In genomic region chr3:130111185-130111864, GRCh38 we compare ENCODE assay signal across 8 cellular contexts. TPM values are rescaled to one million over a fixed set of nuclear protein-coding genes. Genes with fewer than 3 reads are reported as not detected.
DNase-seq lines count a peak whose midpoint lies in the region; ATAC-seq, FAIRE-seq and TF ChIP-seq lines count a peak whose summit lies in the region.

No MANE protein-coding gene starts in this region.

- intact Hi-C loops in dendritic cell treated with granulocyte-macrophage colony-stimulating factor and Interleukin-4, amounts not matched to agents 40 ng/mL and 50 ng/mL, for 4 days (cut with micrococcal nuclease), result no loop called here
- intact Hi-C loops in HepG2 (cut with micrococcal nuclease; ENCODE audit: unreplicated experiment), result no loop called here

- no peak for TF ChIP-seq CTCF in HepG2 (CRISPR knock-in tag; IDR thresholded peaks at IDR 0.05)

- H3K36me3 Mint-ChIP-seq in dendritic cell treated with granulocyte-macrophage colony-stimulating factor and Interleukin-4, amounts not matched to agents 40 ng/mL and 50 ng/mL, for 4 days (ENCODE audit: low read depth), result peaks cover 9% of the 10 kb centered on the region

- H3K9ac ChIP-seq in HepG2 (ENCODE audit: insufficient read depth, low read depth, low read length), result peak overlapping the region; percentile 64

- H3K79me2 ChIP-seq in HepG2 (ENCODE audit: insufficient read depth, low read length), result peaks cover 5% of the 10 kb centered on the region

- 3% methylated on average over 18 of the region's 54 CpGs for WGBS in HepG2 (ENCODE audit: low lambda C conversion rate)

- H3K4me3 Mint-ChIP-seq in dendritic cell treated with granulocyte-macrophage colony-stimulating factor and Interleukin-4, amounts not matched to agents 40 ng/mL and 50 ng/mL, for 4 days, result peak overlapping the region; percentile 95

- in situ Hi-C loops in HepG2 (cut with HindIII; ENCODE audit: extremely low pct_ligation_motif_present, low pct_unique_long_range_greater_than_20kb), result no loop called here

- no TSS peak for BruUV-seq in HepG2 (replicated peaks; lab: Mats Ljungman, UMichigan)

- peak overlapping the region; percentile 50 for H3K27ac ChIP-seq in HepG2 (ENCODE audit: extremely low read length, insufficient read depth, low read length)

- CTCF ChIA-PET in HepG2 (lab: Yijun Ruan, JAX; ENCODE audit: low intra/inter-chr PET ratio, low total read pairs), result no interaction called here

- no peaks in the 10 kb centered on the region for H3K9me3 ChIP-seq in HepG2 (ENCODE audit: low read length)

- peaks cover 10% of the 10 kb centered on the region for H3K27me3 Mint-ChIP-seq in dendritic cell treated with granulocyte-macrophage colony-stimulating factor and Interleukin-4, amounts not matched to agents 40 ng/mL and 50 ng/mL, for 4 days

- no peaks in the 10 kb centered on the region for H4K20me1 ChIP-seq in HepG2 (ENCODE audit: insufficient read depth, low read length)

- H3K9me3 Mint-ChIP-seq in dendritic cell treated with granulocyte-macrophage colony-stimulating factor and Interleukin-4, amounts not matched to agents 40 ng/mL and 50 ng/mL, for 4 days, result no peaks in the 10 kb centered on the region

- TF ChIP-seq EP300 in HepG2 (IDR thresholded peaks at IDR 0.05; ENCODE audit: low read depth in 2 of 2, low read length in 2 of 2) (no peak), HepG2 (CRISPR knock-in tag; IDR thresholded peaks at IDR 0.05; ENCODE audit: borderline replicate concordance) (no peak)

- DNase-seq in C1 segment of cervical spinal cord (lab: John Stamatoyannopoulos, UW) (peak; percentile 81 to 100 (median 96)), NCI-H69 (lab: John Stamatoyannopoulos, UW) (peak; percentile 96), HepG2 (ENCODE audit: low spot score) (peak; percentile 93)
- peak; percentile 96 to 99 for DNase-seq in activated CD4-positive, alpha-beta T cell treated with anti-CD3 and anti-CD28 coated beads, Interleukin-2, amount 50 U/mL, for 24 hours (ENCODE audit: low read depth in 1 of 2, low spot score in 1 of 2)
- DNase-seq in stimulated activated CD4-positive, alpha-beta T cell treated with anti-CD3 and anti-CD28 coated beads, Interleukin-2, amount 100 ng/mL, for 48 hours, result peak; percentile 97

- no peaks in the 10 kb centered on the region for H3K36me3 ChIP-seq in HepG2 (replicated peaks in 1 of 2; ENCODE audit: control insufficient read depth in 1 of 2, insufficient read depth in 2 of 2, low read length in 2 of 2)

- ATAC-seq in GM19372 (IDR thresholded peaks at IDR 0.05; ENCODE audit: low read depth, unreplicated experiment) (peak; percentile 100), HG03521 (IDR thresholded peaks at IDR 0.05; ENCODE audit: unreplicated experiment) (peak; percentile 100), HepG2 (peak; percentile 99)

- peak in 1 of 2 experiments; percentile 67; a peak in 2 of 4 replicates for TF ChIP-seq POLR2A in HepG2 (IDR thresholded peaks at IDR 0.05; ENCODE audit: insufficient read depth in 1 of 2, low read depth in 2 of 2, low read length in 2 of 2)

- H3K4me2 ChIP-seq in HepG2 (ENCODE audit: low read depth, low read length), result peak overlapping the region; percentile 82

- 0 out of 2 replicates have a peak, but pooled peaks cover 7% of the 10 kb centered on the region for H3K4me1 ChIP-seq in HepG2 (ENCODE audit: insufficient read depth, low read length)

- peak overlapping the region; percentile 75 to 85 (median 78); a peak in 5 of 6 replicates for H3K4me3 ChIP-seq in HepG2 (replicated peaks in 1 of 3; ENCODE audit: insufficient read depth in 1 of 3, low read depth in 2 of 3, low read length in 3 of 3)

- H3K27me3 ChIP-seq in HepG2 (ENCODE audit: control insufficient read depth in 1 of 2, insufficient read depth in 2 of 2, low read length in 2 of 2), result no peaks in the 10 kb centered on the region; a peak in 1 of 5 replicates

- no peak for TF ChIP-seq RAD21 in HepG2 (CRISPR knock-in tag; IDR thresholded peaks at IDR 0.05)

- peaks cover 22% of the 10 kb centered on the region for H3K4me1 Mint-ChIP-seq in dendritic cell treated with granulocyte-macrophage colony-stimulating factor and Interleukin-4, amounts not matched to agents 40 ng/mL and 50 ng/mL, for 4 days (ENCODE audit: low read depth)

- POLR2A ChIA-PET in HepG2 (lab: Yijun Ruan, JAX), result interaction anchor here (0.6 to 1.5 kb wide), 6 partner anchors 9 to 782 kb away, joined by 3 to 5 read pairs (median 4); partner anchors contain the start of genes ATP2C1 and TMCC1

- no peak for FAIRE-seq in HepG2 (lab: Jason Lieb, UNC)

- no peak overlapping the region for H2AFZ ChIP-seq in HepG2 (ENCODE audit: low read length)

- peak overlapping the region; percentile 93 for H3K27ac Mint-ChIP-seq in dendritic cell treated with granulocyte-macrophage colony-stimulating factor and Interleukin-4, amounts not matched to agents 40 ng/mL and 50 ng/mL, for 4 days

TF ChIP-seq in HepG2, 621 proteins besides CTCF, POLR2A, EP300 and RAD21 (continues in another document):
- TF ChIP-seq ZNF501 (CRISPR knock-in tag; IDR thresholded peaks at IDR 0.05), result 0 out of 2 replicates have a peak, but pooled peaks have one; percentile 8
- 0 out of 2 replicates have a peak, but pooled peaks have one; percentile 19 for TF ChIP-seq CREM (IDR thresholded peaks at IDR 0.05)
- no peak for TF ChIP-seq CREM (CRISPR knock-in tag; IDR thresholded peaks at IDR 0.05)
- peak; percentile 88 for TF ChIP-seq RFX3 (CRISPR knock-in tag; IDR thresholded peaks at IDR 0.05)
- peak; percentile 63; the same call in 1 of the 2 replicates for TF ChIP-seq HDAC1 (CRISPR knock-in tag; IDR thresholded peaks at IDR 0.05)
- TF ChIP-seq ZNF720 (CRISPR knock-in tag; IDR thresholded peaks at IDR 0.05), result no peak
- 0 out of 2 replicates have a peak, but pooled peaks have one; percentile 19 for TF ChIP-seq ZNF556 (CRISPR knock-in tag; IDR thresholded peaks at IDR 0.05; ENCODE audit: borderline replicate concordance)
- TF ChIP-seq YEATS4 (CRISPR knock-in tag; IDR thresholded peaks at IDR 0.05; ENCODE audit: borderline replicate concordance), result peak; percentile 78
- TF ChIP-seq SALL2 (CRISPR knock-in tag; IDR thresholded peaks at IDR 0.05), result peak; percentile 66; the same call in 1 of the 2 replicates
- TF ChIP-seq ARNTL (CRISPR knock-in tag; IDR thresholded peaks at IDR 0.05), result peak; percentile 83; the same call in 1 of the 2 replicates
- 0 out of 2 replicates have a peak, but pooled peaks have one; percentile 21 for TF ChIP-seq NR2C2 (CRISPR knock-in tag; IDR thresholded peaks at IDR 0.05; ENCODE audit: borderline replicate concordance)
- TF ChIP-seq MXI1 (IDR thresholded peaks at IDR 0.05; ENCODE audit: borderline replicate concordance, low read depth, low read length), result peak; percentile 92; the same call in 2 of the 3 replicates
- TF ChIP-seq UBTF (CRISPR knock-in tag; IDR thresholded peaks at IDR 0.05), result peak; percentile 57; the same call in 1 of the 2 replicates
- TF ChIP-seq ZNF510 (CRISPR knock-in tag; IDR thresholded peaks at IDR 0.05; ENCODE audit: low read depth), result 0 out of 2 replicates have a peak, but pooled peaks have one; percentile 56
- TF ChIP-seq FOXJ3 (CRISPR knock-in tag; IDR thresholded peaks at IDR 0.05; ENCODE audit: borderline replicate concordance), result no peak
- 0 out of 2 replicates have a peak, but pooled peaks have one; percentile 62 for TF ChIP-seq SIN3B (IDR thresholded peaks at IDR 0.05; ENCODE audit: low read length)
- TF ChIP-seq ZNF619 (CRISPR knock-in tag; IDR thresholded peaks at IDR 0.05), result 0 out of 2 replicates have a peak, but pooled peaks have one; percentile 35

RNA-seq across cellular contexts. Expression of gene ALG1L2, which starts 29.7 kb away (rescaled TPM):
- 0.55 TPM in 1 of 2 replicates, not detected in the other for total RNA-seq in HepG2 (2016; rRNA removed; fragmentation: Illumina TruSeq; extraction: Trizol)
- 0.79 and 0.81 TPM in 2 replicates for total RNA-seq in HepG2 (2016; cell fraction: cytosol; rRNA removed; fragmentation: Illumina TruSeq; extraction: Trizol; ENCODE audit: low read depth)
- total RNA-seq in HepG2 (2016; cell fraction: insoluble cytoplasmic fraction; rRNA removed; fragmentation: Illumina TruSeq; extraction: Trizol), result 0.43 and 0.52 TPM in 2 replicates
- 0.83 TPM in 1 of 2 replicates, not detected in the other for total RNA-seq in HepG2 (2016; cell fraction: membrane; rRNA removed; fragmentation: Illumina TruSeq; extraction: Trizol)
- 0.81 and 1.7 TPM in 2 replicates for total RNA-seq in HepG2 (2016; cell fraction: nucleus; rRNA removed; fragmentation: Illumina TruSeq; extraction: Trizol)
- polyA plus RNA-seq in HepG2 (2011; rRNA removed), result 0.13 and 0.24 TPM in 2 replicates
- polyA plus RNA-seq in HepG2 (2011; cell fraction: cytosol; rRNA removed), result not detected in 2 replicates
- not detected in 2 replicates for polyA plus RNA-seq in HepG2 (2011; cell fraction: nucleus; rRNA removed)
- 0.23 and 0.43 TPM in 2 replicates for polyA plus RNA-seq in HepG2 (2012)
- polyA plus RNA-seq in HepG2 (2016; cell fraction: cytosol; fragmentation: Illumina TruSeq; extraction: Trizol; ENCODE audit: low read depth), result 0.23 TPM in 1 of 2 replicates, not detected in the other
- not detected in 2 replicates for polyA plus RNA-seq in HepG2 (2016; cell fraction: insoluble cytoplasmic fraction; fragmentation: Illumina TruSeq; extraction: Trizol; ENCODE audit: low read depth)
- not detected in 2 replicates for polyA plus RNA-seq in HepG2 (2016; cell fraction: membrane; fragmentation: Illumina TruSeq; extraction: Trizol; ENCODE audit: low read depth)
- polyA plus RNA-seq in HepG2 (2016; cell fraction: nucleus; fragmentation: Illumina TruSeq; extraction: Trizol; ENCODE audit: insufficient read depth, low read depth), result 1.1 TPM in 1 of 2 replicates, not detected in the other
- not detected in 2 replicates for polyA minus RNA-seq in HepG2 (2011; rRNA and poly(A)+ RNA removed; ENCODE audit: low replicate concordance)
- not detected in 2 replicates for polyA minus RNA-seq in HepG2 (2011; cell fraction: cytosol; rRNA and poly(A)+ RNA removed)
- polyA minus RNA-seq in HepG2 (2011; cell fraction: nucleus; rRNA and poly(A)+ RNA removed), result 1.7 TPM in 1 of 2 replicates, not detected in the other

Comparison
In these comparisons a context has a peak if more than half of its experiments do, and no peak if none do; other contexts are left out.
1. Peak in every context shown above with its lines: DNase-seq, ATAC-seq, H3K4me3 ChIP-seq and H3K27ac ChIP-seq.